8 cellular contexts compared by ENCODE assay signal in the genomic region with DNA sequence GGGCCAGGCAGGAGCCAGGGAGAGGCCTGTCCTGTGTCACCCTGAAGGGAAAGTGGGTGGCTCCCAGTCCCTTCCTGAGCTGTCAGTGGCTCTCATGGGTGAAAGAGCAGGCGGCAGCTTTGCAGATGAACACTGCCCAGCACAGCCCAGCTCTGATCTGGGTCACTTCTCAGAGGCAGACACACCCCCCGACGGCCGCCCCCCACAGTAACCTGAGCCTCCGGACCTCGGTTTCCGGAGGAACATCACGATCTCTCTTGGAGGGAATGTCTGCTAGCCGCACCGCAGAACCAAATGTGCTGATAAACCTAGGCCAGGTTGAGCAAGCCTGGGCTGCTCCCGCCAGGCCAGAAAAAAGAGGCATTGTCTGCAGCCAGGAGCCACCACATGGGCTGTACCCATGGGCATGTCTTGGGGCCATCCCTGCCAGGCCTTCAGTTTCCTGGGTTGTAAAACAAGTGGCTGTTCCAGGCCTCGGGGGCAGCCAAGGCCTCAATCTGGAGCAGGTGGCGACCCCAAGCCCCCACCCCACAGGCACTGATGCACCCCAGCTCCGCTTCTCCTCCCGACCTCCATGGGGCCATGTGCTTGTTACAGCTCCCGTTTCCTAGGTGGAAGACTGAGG. TPM values are rescaled to one million over a fixed set of nuclear protein-coding genes. Genes with fewer than 3 reads are reported as not detected.
DNase-seq lines count a peak whose midpoint lies in the region; ATAC-seq and TF ChIP-seq lines count a peak whose summit lies in the region.

No MANE protein-coding gene starts in this region.

- H3K4me1 Mint-ChIP-seq in brain: peaks cover 92% of the 10 kb centered on the region

- 64% methylated on average over 16 of the region's 16 CpGs for WGBS in HUES64

- H3K27ac Mint-ChIP-seq in brain: peak overlapping the region; percentile 65 to 96 (median 86)

- H3K9ac ChIP-seq in HUES64 (ENCODE audit: low read depth, low read length): 0 out of 2 replicates have a peak overlapping the region, but pooled peaks have one; percentile 11

- H3K27me3 ChIP-seq in HUES64 (ENCODE audit: insufficient read depth, low read length) (no peaks in the 10 kb centered on the region), kidney epithelial cell (ENCODE audit: control insufficient read depth, insufficient read depth, low read length) (no peaks in the 10 kb centered on the region)

- no peaks in the 10 kb centered on the region for H3K36me3 ChIP-seq in HUES64 (ENCODE audit: insufficient read depth, low read length)
- peaks cover 1% of the 10 kb centered on the region for H3K36me3 ChIP-seq in kidney epithelial cell (ENCODE audit: control insufficient read depth, insufficient read depth, low read length)

- H3K4me3 Mint-ChIP-seq in brain: peak overlapping the region in 3 of 5 experiments; percentile 32 to 39 (median 39)

- no peaks in the 10 kb centered on the region for H3K9me3 ChIP-seq in HUES64 (ENCODE audit: insufficient read depth, low read depth, low read length)

- H3K4me1 ChIP-seq in HUES64 (ENCODE audit: insufficient read depth, low read length): peaks cover 49% of the 10 kb centered on the region

- H3K4me3 ChIP-seq in HUES64 (ENCODE audit: low read length) (no peak overlapping the region), kidney epithelial cell (ENCODE audit: low read depth, low read length) (no peak overlapping the region)

- ATAC-seq in GM21447 (IDR thresholded peaks at IDR 0.05; ENCODE audit: unreplicated experiment): no peak

- peak overlapping the region; percentile 59; the same call in 1 of the 2 replicates for H3K27ac ChIP-seq in HUES64 (ENCODE audit: low read depth, low read length)

- no peaks in the 10 kb centered on the region for H3K27me3 Mint-ChIP-seq in brain

- TF ChIP-seq CTCF in brain (conservative IDR thresholded peaks at IDR 0.05) (no peak), kidney epithelial cell (IDR thresholded peaks at IDR 0.05; ENCODE audit: insufficient read depth, low read length, poor library complexity, severe bottlenecking) (no peak)

- DNase-seq in kidney epithelial cell (ENCODE audit: low read depth): peak; percentile 67
- DNase-seq in superior temporal gyrus (ENCODE audit: extremely low spot score): peak; percentile 67
- no peak for DNase-seq in stimulated activated CD4-positive, alpha-beta T cell treated with anti-CD3 and anti-CD28 coated beads, Interleukin-4, amount 100 ng/mL, for 24 hours
- DNase-seq in NCI-H510A treated with DMSO at 0.1 percent for 48 hours (lab: John Stamatoyannopoulos, UW): no peak
- DNase-seq in NCI-H2029 (lab: John Stamatoyannopoulos, UW): no peak

- peaks cover 21% of the 10 kb centered on the region for H3K36me3 Mint-ChIP-seq in brain

- peaks cover 0 to 4% (median 0%) of the 10 kb centered on the region in 5 experiments for H3K9me3 Mint-ChIP-seq in brain

RNA-seq across cellular contexts. Expression of gene NCOR2, which starts 57.6 kb away (rescaled TPM):
- 103 TPM for polyA plus RNA-seq in HUES64 (2013, experiment 1 of 2)
- 118 TPM for polyA plus RNA-seq in HUES64 (2013, experiment 2 of 2)
- polyA plus RNA-seq in brain (ENCODE audit: insufficient read depth, low read depth, low replicate concordance): 78.6 TPM
- 113 and 115 TPM in 2 replicates for total RNA-seq in kidney epithelial cell

Comparison
In these comparisons a context has a peak if more than half of its experiments do, and no peak if none do; other contexts are left out.
1. DNase-seq: peak in kidney epithelial cell (single experiment) and superior temporal gyrus (single experiment); none in stimulated activated CD4-positive, alpha-beta T cell treated with anti-CD3 and anti-CD28 coated beads, Interleukin-4, amount 100 ng/mL, for 24 hours (single experiment), NCI-H510A treated with DMSO at 0.1 percent for 48 hours (single experiment) and NCI-H2029 (single experiment).